ENCODE assay signal across 1 cellular context in genomic region chr9:131436865-131437271, GRCh38.
TF ChIP-seq lines count a peak whose summit lies in the region.

No MANE protein-coding gene starts in this region.

TF ChIP-seq in GM23338, 12 proteins besides CTCF, POLR2A, EP300 and RAD21 (continued from another document):
- TF ChIP-seq ZNF462 (CRISPR knock-in tag; IDR thresholded peaks at IDR 0.05) (no peak), JUNB (IDR thresholded peaks at IDR 0.05; ENCODE audit: unreplicated experiment) (no peak), ZNF331 (CRISPR knock-in tag; IDR thresholded peaks at IDR 0.05; ENCODE audit: low read depth) (no peak), STAT1 (IDR thresholded peaks at IDR 0.05; ENCODE audit: unreplicated experiment) (no peak)
